Comparison of ENCODE assay signal across 12 cellular contexts in genomic region chr1:28847207-28847606, GRCh38. TPM values are rescaled to one million over a fixed set of nuclear protein-coding genes. Genes with fewer than 3 reads are reported as not detected.
"Had no signal": no experiment of that assay in that cellular context is flagged by ENCODE, and none has a peak within 500 bp of the region (broad histone marks: within the 10 kb centered on the region; RNA-seq: fewer than 3 reads in every experiment).

No MANE protein-coding gene starts in this region.

RNA-seq across cellular contexts. Expression of gene OPRD1, which starts 35.2 kb away (rescaled TPM):
- total RNA-seq: activated CD4-positive, alpha-beta memory T cell treated with anti-CD3 and anti-CD28 coated beads, Interleukin-2, amount 10 ng/mL, durations not matched to agents 7 days and 5 days; activated CD4-positive, alpha-beta T cell treated with anti-CD3 and anti-CD28 coated beads, Interleukin-2, amount 10 ng/mL, durations not matched to agents 7 days and 5 days; activated CD8-positive, alpha-beta memory T cell treated with anti-CD3 and anti-CD28 coated beads, Interleukin-2, amount 10 ng/mL, durations not matched to agents 7 days and 5 days; activated CD8-positive, alpha-beta T cell treated with anti-CD3 and anti-CD28 coated beads, Interleukin-2, amount 10 ng/mL, durations not matched to agents 7 days and 5 days; activated T-helper 2 cell treated with anti-CD3 and anti-CD28 coated beads, Interferon-gamma antibody, Interleukin-2, Interleukin-4, amounts not matched to agents 10 μg/mL and 5 μg/mL and 100 μg/mL, durations not matched to agents 14 hours and 24 hours and 36 hours; aorta; breast epithelium; cardiac septum; T-cell; T-helper 1 cell treated with Interleukin-12 subunit alpha and Interleukin-12 subunit beta and Interleukin-4 antibody, amounts not matched to agents 30 ng/mL and 1 ng/mL, for 36 hours; T-helper 17 cell; T-helper 2 cell treated with Interferon-gamma antibody and Interleukin-4, amounts not matched to agents 100 ng/mL and 5 ng/mL, for 36 hours had no signal
- polyA plus RNA-seq: aorta had no signal
